ENCODE assay signal across 19 cellular contexts in genomic region chr5:52010430-52010829, GRCh38.
DNase-seq lines count a peak whose midpoint lies in the region; ATAC-seq, FAIRE-seq and TF ChIP-seq lines count a peak whose summit lies in the region.
"Had no signal": no experiment of that assay in that cellular context is flagged by ENCODE, and none has a peak within 500 bp of the region (broad histone marks: within the 10 kb centered on the region; RNA-seq: fewer than 3 reads in every experiment).

No MANE protein-coding gene starts in this region.

- no peak for FAIRE-seq in H54 (lab: Jason Lieb, UNC)
- FAIRE-seq: A549, GM12891 had no signal

- ATAC-seq in body of pancreas = peak; percentile 33
- ATAC-seq in Right ventricle myocardium superior (ENCODE audit: poor library complexity) = no peak
- ATAC-seq in SK-N-SH treated with all-trans-retinoic acid at 6 μM for 48 hours = no peak
- ATAC-seq in GM18870 (IDR thresholded peaks at IDR 0.05; ENCODE audit: unreplicated experiment) = no peak
- ATAC-seq: A549 had no signal

- no peaks in the 10 kb centered on the region for H3K36me3 ChIP-seq in body of pancreas (replicated peaks in 1 of 2; ENCODE audit: insufficient read depth in 1 of 2, low read depth in 2 of 2)
- H3K36me3 ChIP-seq: SJCRH30 had no signal

- H3K4me3 ChIP-seq in body of pancreas = no peak overlapping the region
- H3K4me3 ChIP-seq: A549, SJCRH30 had no signal

- H3K9me3 ChIP-seq in body of pancreas = no peaks in the 10 kb centered on the region
- H3K9me3 ChIP-seq: A549, SJCRH30 had no signal

- in situ Hi-C loops in G401 (cut with HindIII; ENCODE audit: low sequenced_read_pairs) = no loop called here

- intact Hi-C loops in body of pancreas (cut with DNase I) (no loop called here), Right ventricle myocardium superior (cut with DNase I) (no loop called here)

- no peak overlapping the region for H3K27ac ChIP-seq in body of pancreas
- H3K27ac ChIP-seq: A549, C4-2B, SJCRH30 had no signal

- H3K27me3 ChIP-seq in body of pancreas = no peaks in the 10 kb centered on the region
- H3K27me3 ChIP-seq: SJCRH30 had no signal

- no peak for TF ChIP-seq CTCF in body of pancreas (IDR thresholded peaks at IDR 0.05)

- DNase-seq in H54 (ENCODE audit: insufficient read length, low spot score) = peak; percentile 1
- peak; percentile 80 for DNase-seq in NCI-H1436 (lab: John Stamatoyannopoulos, UW)
- DNase-seq in NCI-H345 (lab: John Stamatoyannopoulos, UW) = peak; percentile 71
- peak in 1 of 4 donors; percentile 13 for DNase-seq in body of pancreas
- DNase-seq in G401 (ENCODE audit: low spot score) = no peak
- DNase-seq in Right ventricle myocardium superior = no peak
- DNase-seq: GOT3, Karpas-422, MM.1S, NCI-H226, OCI-M1, RPMI8226, SJCRH30, SW 1271 had no signal

- WGBS in body of pancreas, 2 donors = 59 to 70% methylated on average over 2 of the region's 2 CpGs

- peaks cover 3% of the 10 kb centered on the region for H3K4me1 ChIP-seq in body of pancreas
- H3K4me1 ChIP-seq: A549, SJCRH30 had no signal

- TF ChIP-seq POLR2A in H54 (IDR thresholded peaks at IDR 0.05; ENCODE audit: low read depth, low read length) (no peak), body of pancreas (IDR thresholded peaks at IDR 0.05) (no peak)

TF ChIP-seq in SK-N-SH treated with all-trans-retinoic acid at 6 μM for 48 hours, 23 proteins besides CTCF, POLR2A, EP300 and RAD21:
- no peak for TF ChIP-seq ZC3H10 (CRISPR knock-in tag; IDR thresholded peaks at IDR 0.05)
- TF ChIP-seq SNAI2 (CRISPR knock-in tag; IDR thresholded peaks at IDR 0.05) = no peak
- no peak for TF ChIP-seq TCF4 (CRISPR knock-in tag; IDR thresholded peaks at IDR 0.05; ENCODE audit: borderline replicate concordance)
- TF ChIP-seq ESRRG (CRISPR knock-in tag; IDR thresholded peaks at IDR 0.05) = no peak
- TF ChIP-seq RARB (CRISPR knock-in tag; IDR thresholded peaks at IDR 0.05) = no peak
- no peak for TF ChIP-seq PPARA (CRISPR knock-in tag; IDR thresholded peaks at IDR 0.05; ENCODE audit: borderline replicate concordance)
- TF ChIP-seq ZFP3 (CRISPR knock-in tag; IDR thresholded peaks at IDR 0.05) = no peak
- no peak for TF ChIP-seq PATZ1 (CRISPR knock-in tag; IDR thresholded peaks at IDR 0.05; ENCODE audit: borderline replicate concordance)
- TF ChIP-seq ZNF565 (CRISPR knock-in tag; conservative IDR thresholded peaks at IDR 0.05; ENCODE audit: low read depth) = no peak
- no peak for TF ChIP-seq OSR1 (CRISPR knock-in tag; IDR thresholded peaks at IDR 0.05)
- no peak for TF ChIP-seq ZNF8 (CRISPR knock-in tag; IDR thresholded peaks at IDR 0.05)
- TF ChIP-seq GLIS3 (CRISPR knock-in tag; IDR thresholded peaks at IDR 0.05) = no peak
- TF ChIP-seq ZNF70 (CRISPR knock-in tag; IDR thresholded peaks at IDR 0.05) = no peak
- no peak for TF ChIP-seq ZFP30 (CRISPR knock-in tag; IDR thresholded peaks at IDR 0.05)
- TF ChIP-seq CREB5 (CRISPR knock-in tag; IDR thresholded peaks at IDR 0.05; ENCODE audit: low read depth) = no peak
- no peak for TF ChIP-seq POU6F1 (CRISPR knock-in tag; IDR thresholded peaks at IDR 0.05; ENCODE audit: borderline replicate concordance, low read depth)
- no peak for TF ChIP-seq TSHZ2 (CRISPR knock-in tag; IDR thresholded peaks at IDR 0.05)
- TF ChIP-seq CSDC2 (CRISPR knock-in tag; IDR thresholded peaks at IDR 0.05) = no peak
- TF ChIP-seq TOX (CRISPR knock-in tag; IDR thresholded peaks at IDR 0.05; ENCODE audit: borderline replicate concordance) = no peak

Comparison
In these comparisons a context has a peak if more than half of its experiments do, and no peak if none do; other contexts are left out.
1. DNase-seq: peak in H54 (single experiment), NCI-H1436 (single experiment) and NCI-H345 (single experiment); none in G401 (single experiment) and Right ventricle myocardium superior (single experiment).